20 cellular contexts compared by ENCODE assay signal in genomic region chr10:15897282-15897681, GRCh38. TPM values are rescaled to one million over a fixed set of nuclear protein-coding genes. Genes with fewer than 3 reads are reported as not detected.
DNase-seq lines count a peak whose midpoint lies in the region; ATAC-seq, FAIRE-seq and TF ChIP-seq lines count a peak whose summit lies in the region.
"Had no signal": no experiment of that assay in that cellular context is flagged by ENCODE, and none has a peak within 500 bp of the region (broad histone marks: within the 10 kb centered on the region; RNA-seq: fewer than 3 reads in every experiment).

No MANE protein-coding gene starts in this region.

- H3K4me3 Mint-ChIP-seq in activated CD4-positive, alpha-beta T cell treated with anti-CD3 and anti-CD28 coated beads, Interleukin-2, amount 10 ng/mL, durations not matched to agents 24 days and 14 days = no peak overlapping the region
- H3K4me3 Mint-ChIP-seq: natural killer cell; T-helper 2 cell treated with Interferon-gamma antibody and Interleukin-4, amounts not matched to agents 5 μg/mL and 100 μg/mL, for 36 hours had no signal

- H3K79me2 ChIP-seq in mammary epithelial cell (ENCODE audit: insufficient read depth, low read length) (no peaks in the 10 kb centered on the region), hepatocyte (no peaks in the 10 kb centered on the region)

- no peak overlapping the region for H3K27ac Mint-ChIP-seq in activated CD4-positive, alpha-beta T cell treated with anti-CD3 and anti-CD28 coated beads, Interleukin-2, amount 10 ng/mL, durations not matched to agents 24 days and 14 days
- H3K27ac Mint-ChIP-seq: natural killer cell; T-helper 2 cell treated with Interferon-gamma antibody and Interleukin-4, amounts not matched to agents 5 μg/mL and 100 μg/mL, for 36 hours had no signal

- peak in 1 of 2 experiments; percentile 36 for DNase-seq in A549 (ENCODE audit: low read depth in 1 of 2, low spot score in 1 of 2)
- DNase-seq in HCEC 1CT = peak; percentile 23
- DNase-seq in mammary epithelial cell = peak; percentile 33
- peak; percentile 12 for DNase-seq in hepatocyte (ENCODE audit: low spot score)
- DNase-seq in activated CD4-positive, alpha-beta T cell treated with anti-CD3 and anti-CD28 coated beads, Interleukin-2, amount 10 ng/mL, durations not matched to agents 24 days and 14 days = no peak
- DNase-seq: activated CD4-positive, alpha-beta T cell treated with anti-CD3 and anti-CD28 coated beads for 1 hour; activated naive CD4-positive, alpha-beta T cell treated with anti-CD3 and anti-CD28 coated beads, Interleukin-2, amount 50 U/mL, for 16 hours; central memory CD4-positive, alpha-beta T cell; MV-4-11; natural killer cell; NK-92 treated with Interleukin-12 subunit alpha and Interleukin-12 subunit beta, amount 100 ng/mL, for 24 hours had no signal

- 5% methylated on average over 3 of the region's 3 CpGs for WGBS in A549 (ENCODE audit: missing lambda C conversion rate)
- WGBS in mammary epithelial cell (ENCODE audit: low coverage, missing lambda C conversion rate) = 13% methylated on average over 3 of the region's 3 CpGs
- WGBS in hepatocyte (ENCODE audit: low lambda C conversion rate, missing lambda C conversion rate) = 69% methylated on average over 3 of the region's 3 CpGs
- 44 to 52% methylated on average over 3 of the region's 3 CpGs for WGBS in gastroesophageal sphincter (ENCODE audit: low coverage in 1 of 2), 2 donors

- H3K4me3 ChIP-seq in A549 (no peak overlapping the region), mammary epithelial cell (replicated peaks in 1 of 3; ENCODE audit: insufficient read depth in 1 of 3, low read depth in 2 of 3, low read length in 3 of 3) (no peak overlapping the region), hepatocyte (no peak overlapping the region), gastroesophageal sphincter (no peak overlapping the region)
- H3K4me3 ChIP-seq: prostate gland, thoracic aorta had no signal

- H3K27ac ChIP-seq in A549 (no peak overlapping the region), mammary epithelial cell (ENCODE audit: insufficient read depth, low read depth, low read length) (no peak overlapping the region), hepatocyte (no peak overlapping the region), gastroesophageal sphincter (no peak overlapping the region)
- H3K27ac ChIP-seq: prostate gland, thoracic aorta had no signal

- no peaks in the 10 kb centered on the region for H3K9me2 ChIP-seq in hepatocyte (replicated peaks; ENCODE audit: insufficient read depth)

- TF ChIP-seq EP300 in A549 (IDR thresholded peaks at IDR 0.05) (no peak), gastroesophageal sphincter (IDR thresholded peaks at IDR 0.05) (no peak)

- CTCF ChIA-PET in A549 (lab: Yijun Ruan, JAX) (interaction anchor here (0.6 to 1.0 kb wide), 2 partner anchors 18 to 876 kb away, joined by 3 read pairs; no protein-coding TSS in a partner anchor), mammary epithelial cell (lab: Charles Lee; ENCODE audit: low non-redundant PET) (no interaction called here)

- BruUV-seq in mammary epithelial cell (replicated peaks; lab: Mats Ljungman, UMichigan) = no TSS peak

- no peak for TF ChIP-seq CTCF in A549 (IDR thresholded peaks at IDR 0.05)
- no peak for TF ChIP-seq CTCF in mammary epithelial cell (conservative IDR thresholded peaks at IDR 0.05 in 1 of 2, IDR thresholded peaks at IDR 0.05 in 1 of 2; ENCODE audit: extremely low read depth in 1 of 2, insufficient read depth in 1 of 2, low read depth in 1 of 2, low read length in 2 of 2)
- TF ChIP-seq CTCF in hepatocyte (IDR thresholded peaks at IDR 0.05; ENCODE audit: poor library complexity) = no peak
- TF ChIP-seq CTCF in gastroesophageal sphincter (IDR thresholded peaks at IDR 0.05) = no peak

- TF ChIP-seq POLR2A in A549 (IDR thresholded peaks at IDR 0.05; ENCODE audit: low read length) = no peak
- no peak for TF ChIP-seq POLR2A in gastroesophageal sphincter (IDR thresholded peaks at IDR 0.05)

- H3K36me3 Mint-ChIP-seq in activated CD4-positive, alpha-beta T cell treated with anti-CD3 and anti-CD28 coated beads, Interleukin-2, amount 10 ng/mL, durations not matched to agents 24 days and 14 days (ENCODE audit: low read depth) = no peaks in the 10 kb centered on the region
- H3K36me3 Mint-ChIP-seq: natural killer cell had no signal

- no peaks in the 10 kb centered on the region for H3K36me3 ChIP-seq in mammary epithelial cell (ENCODE audit: insufficient read depth, low read length)
- no peaks in the 10 kb centered on the region for H3K36me3 ChIP-seq in hepatocyte (replicated peaks; ENCODE audit: insufficient read depth, low read depth)
- H3K36me3 ChIP-seq in gastroesophageal sphincter = no peaks in the 10 kb centered on the region
- H3K36me3 ChIP-seq: prostate gland, thoracic aorta had no signal

- no peaks in the 10 kb centered on the region for H3K27me3 ChIP-seq in mammary epithelial cell (ENCODE audit: insufficient read depth, low read length)
- no peaks in the 10 kb centered on the region for H3K27me3 ChIP-seq in hepatocyte
- peaks cover 45% of the 10 kb centered on the region for H3K27me3 ChIP-seq in gastroesophageal sphincter

- TF ChIP-seq RAD21 in A549 (conservative IDR thresholded peaks at IDR 0.05 in 1 of 2, IDR thresholded peaks at IDR 0.05 in 1 of 2) = no peak

- intact Hi-C loops in mammary epithelial cell (cut with micrococcal nuclease) = no loop called here
- intact Hi-C loops in activated CD4-positive, alpha-beta T cell treated with anti-CD3 and anti-CD28 coated beads, Interleukin-2, amount 10 ng/mL, durations not matched to agents 24 days and 14 days (cut with micrococcal nuclease) = no loop called here

- no peak for FAIRE-seq in A549 (lab: Jason Lieb, UNC)
- FAIRE-seq: D721Med, endometrium, HTR-8/SVneo had no signal

- POLR2A ChIA-PET in A549 (lab: Yijun Ruan, JAX) = no interaction called here

- dilution Hi-C loops in mammary epithelial cell (cut with HindIII; ENCODE audit: low sequenced_read_pairs) = no loop called here

- H3K9me3 Mint-ChIP-seq in activated CD4-positive, alpha-beta T cell treated with anti-CD3 and anti-CD28 coated beads, Interleukin-2, amount 10 ng/mL, durations not matched to agents 24 days and 14 days = no peaks in the 10 kb centered on the region
- H3K9me3 Mint-ChIP-seq: natural killer cell; T-helper 2 cell treated with Interferon-gamma antibody and Interleukin-4, amounts not matched to agents 5 μg/mL and 100 μg/mL, for 36 hours had no signal

- H3K4me2 ChIP-seq in A549 = peak overlapping the region; percentile 20; the same call in 1 of the 3 replicates
- H3K4me2 ChIP-seq in mammary epithelial cell (ENCODE audit: insufficient read depth, low read depth, low read length) = no peak overlapping the region
- no peak overlapping the region for H3K4me2 ChIP-seq in hepatocyte

- H4K20me1 ChIP-seq in mammary epithelial cell (ENCODE audit: insufficient read depth, low read length) (no peaks in the 10 kb centered on the region), hepatocyte (ENCODE audit: insufficient read depth, poor library complexity, severe bottlenecking) (no peaks in the 10 kb centered on the region)

- H3K27me3 Mint-ChIP-seq in activated CD4-positive, alpha-beta T cell treated with anti-CD3 and anti-CD28 coated beads, Interleukin-2, amount 10 ng/mL, durations not matched to agents 24 days and 14 days = peaks cover 17% of the 10 kb centered on the region

- H3K9ac ChIP-seq in mammary epithelial cell (ENCODE audit: insufficient read depth, low read length) = no peak overlapping the region

- H2AFZ ChIP-seq in mammary epithelial cell (ENCODE audit: low read depth, low read length) (no peak overlapping the region), hepatocyte (no peak overlapping the region)

- no peaks in the 10 kb centered on the region for H3K4me1 Mint-ChIP-seq in activated CD4-positive, alpha-beta T cell treated with anti-CD3 and anti-CD28 coated beads, Interleukin-2, amount 10 ng/mL, durations not matched to agents 24 days and 14 days
- H3K4me1 Mint-ChIP-seq: natural killer cell had no signal

- ATAC-seq in A549 (peak; percentile 56 to 69; a peak in 3 of 6 replicates), GM21515 (IDR thresholded peaks at IDR 0.05; ENCODE audit: unreplicated experiment) (no peak), gastroesophageal sphincter (no peak), HG03196 (IDR thresholded peaks at IDR 0.05; ENCODE audit: unreplicated experiment) (no peak)
- ATAC-seq: natural killer cell had no signal

- no peaks in the 10 kb centered on the region for H3K4me1 ChIP-seq in A549
- H3K4me1 ChIP-seq in mammary epithelial cell (ENCODE audit: insufficient read depth, low read length) = no peaks in the 10 kb centered on the region
- H3K4me1 ChIP-seq in hepatocyte (ENCODE audit: insufficient read depth) = no peaks in the 10 kb centered on the region
- no peaks in the 10 kb centered on the region for H3K4me1 ChIP-seq in gastroesophageal sphincter
- H3K4me1 ChIP-seq: prostate gland had no signal

- in situ Hi-C loops in mammary epithelial cell (cut with MboI; ENCODE audit: low sequenced_read_pairs in 2 of 2) = loop anchor here (25.0 kb wide), 1 partner anchor 890 kb away; no protein-coding TSS in a partner anchor

- H3K9me3 ChIP-seq in A549 (no peaks in the 10 kb centered on the region), mammary epithelial cell (replicated peaks; ENCODE audit: insufficient read depth, low read length) (no peaks in the 10 kb centered on the region), hepatocyte (ENCODE audit: low read depth) (no peaks in the 10 kb centered on the region), gastroesophageal sphincter (no peaks in the 10 kb centered on the region)
- H3K9me3 ChIP-seq: prostate gland, thoracic aorta had no signal

TF ChIP-seq in A549, 52 proteins besides CTCF, POLR2A, EP300 and RAD21:
- TF ChIP-seq FOSL2 (IDR thresholded peaks at IDR 0.05) (no peak), FOSL2 (CRISPR knock-in tag; IDR thresholded peaks at IDR 0.05) (peak; percentile 42), ZFP36 (IDR thresholded peaks at IDR 0.05; ENCODE audit: borderline replicate concordance, partially characterized antibody) (no peak)

RNA-seq across cellular contexts. Expression of gene MINDY3, which starts 37.0 kb away (rescaled TPM):
- polyA plus RNA-seq in A549 (2011; rRNA removed) = 18.2 and 25.3 TPM in 2 replicates
- polyA plus RNA-seq in A549 (2012; cell fraction: cytosol; rRNA removed) = 4.0 and 4.7 TPM in 2 replicates
- 3.9 and 7.4 TPM in 2 replicates for polyA plus RNA-seq in A549 (2012; cell fraction: nucleus; rRNA removed)
- polyA plus RNA-seq in A549 (2017; fragmentation: RNase III; extraction: RNeasy Plus Mini Kit Qiagen cat#74134 plus additional on column Dnase treatment) = 14.4 to 16.1 TPM (median 14.5 TPM) in 3 replicates
- 6.5 and 8.3 TPM in 2 replicates for polyA minus RNA-seq in A549 (2011; rRNA and poly(A)+ RNA removed)
- 10 to 100 TPM; 28.0 to 29.7 TPM for total RNA-seq in mammary epithelial cell
- 12.2 TPM for polyA plus RNA-seq in mammary epithelial cell
- polyA minus RNA-seq in mammary epithelial cell = 7.5 TPM
- 28.9 and 37.6 TPM in 2 replicates for total RNA-seq in hepatocyte
- polyA plus RNA-seq in hepatocyte = 16.5 and 18.1 TPM in 2 replicates
- 16.3 and 20.1 TPM in 2 replicates for total RNA-seq in activated CD4-positive, alpha-beta T cell treated with anti-CD3 and anti-CD28 coated beads, Interleukin-2, amount 10 ng/mL, durations not matched to agents 24 days and 14 days
- total RNA-seq in gastroesophageal sphincter = 10 to 100 TPM; 21.8 to 93.6 (median 36.7) TPM

Comparison
In these comparisons a context has a peak if more than half of its experiments do, and no peak if none do; other contexts are left out.
1. ATAC-seq: peak in A549 (2 of 2); none in GM21515 (single experiment), gastroesophageal sphincter (single experiment) and HG03196 (single experiment).